In genomic region chr7:55100962-55101327, GRCh38 we compare ENCODE assay signal across 16 cellular contexts.
DNase-seq lines count a peak whose midpoint lies in the region; ATAC-seq and TF ChIP-seq lines count a peak whose summit lies in the region.
"Had no signal": no experiment of that assay in that cellular context is flagged by ENCODE, and none has a peak within 500 bp of the region (broad histone marks: within the 10 kb centered on the region; RNA-seq: fewer than 3 reads in every experiment).

No MANE protein-coding gene starts in this region.

- TF ChIP-seq POLR2A in tibial nerve (IDR thresholded peaks at IDR 0.05): no peak
- no peak for TF ChIP-seq POLR2A in ovary (IDR thresholded peaks at IDR 0.05)

- intact Hi-C loops in ovary (cut with DNase I): no loop called here

- no peak overlapping the region for H3K4me3 Mint-ChIP-seq in endodermal cell
- H3K4me3 Mint-ChIP-seq: activated CD4-positive, alpha-beta memory T cell treated with anti-CD3 and anti-CD28 coated beads, Interleukin-2, amount 10 ng/mL, durations not matched to agents 7 days and 5 days; activated T-helper 1 cell treated with anti-CD3 and anti-CD28 coated beads, Interleukin-12 subunit alpha, Interleukin-12 subunit beta, Interleukin-2, Interleukin-4 antibody, amounts not matched to agents 30 ng/mL and 10 ng/mL and 1 ng/mL, durations not matched to agents 14 hours and 24 hours and 36 hours had no signal

- TF ChIP-seq EP300 in tibial nerve (IDR thresholded peaks at IDR 0.05): no peak
- TF ChIP-seq EP300 in ovary (IDR thresholded peaks at IDR 0.05): no peak

- H3K36me3 ChIP-seq in RWPE2 (ENCODE audit: low read depth) (peaks cover 81% of the 10 kb centered on the region), mucosa of stomach (ENCODE audit: control insufficient read depth, insufficient read depth, low read length) (no peaks in the 10 kb centered on the region), tibial nerve (no peaks in the 10 kb centered on the region), endodermal cell (ENCODE audit: control insufficient read depth, insufficient read depth, low read length) (no peaks in the 10 kb centered on the region), ovary (no peaks in the 10 kb centered on the region)
- H3K36me3 ChIP-seq: neutrophil had no signal

- peaks cover 77% of the 10 kb centered on the region for H3K4me1 ChIP-seq in RWPE2 (ENCODE audit: insufficient read depth, poor library complexity, severe bottlenecking)
- peaks cover 71% of the 10 kb centered on the region for H3K4me1 ChIP-seq in foreskin keratinocyte
- peaks cover 28% of the 10 kb centered on the region for H3K4me1 ChIP-seq in mucosa of stomach (ENCODE audit: control insufficient read depth, insufficient read depth, low read length)
- peaks cover 0 to 70% (median 4%) of the 10 kb centered on the region in 4 donors for H3K4me1 ChIP-seq in tibial nerve
- peaks cover 6% of the 10 kb centered on the region for H3K4me1 ChIP-seq in endodermal cell (ENCODE audit: control insufficient read depth, insufficient read depth, low read length)
- peaks cover 26% of the 10 kb centered on the region for H3K4me1 ChIP-seq in ovary (ENCODE audit: insufficient read depth)

- H3K4me3 ChIP-seq in RWPE2 (ENCODE audit: severe bottlenecking) (no peak overlapping the region), mucosa of stomach (ENCODE audit: low read length) (no peak overlapping the region), tibial nerve (no peak overlapping the region), endodermal cell (ENCODE audit: low read length) (no peak overlapping the region), ovary (no peak overlapping the region)
- H3K4me3 ChIP-seq: lung, SK-N-MC had no signal

- ATAC-seq in RWPE2 (ENCODE audit: low read depth) (0 out of 3 replicates have a peak, but pooled peaks have one; percentile 2), foreskin keratinocyte (peak; percentile 72), HG02588 (IDR thresholded peaks at IDR 0.05; ENCODE audit: unreplicated experiment) (no peak)

- H3K9me3 ChIP-seq in RWPE2 (ENCODE audit: severe bottlenecking): no peaks in the 10 kb centered on the region
- H3K9me3 ChIP-seq in mucosa of stomach (ENCODE audit: control insufficient read depth, low read length): no peaks in the 10 kb centered on the region
- H3K9me3 ChIP-seq in tibial nerve: no peaks in the 10 kb centered on the region
- no peaks in the 10 kb centered on the region for H3K9me3 ChIP-seq in endodermal cell (ENCODE audit: control insufficient read depth, low read length)
- H3K9me3 ChIP-seq in ovary: no peaks in the 10 kb centered on the region
- H3K9me3 ChIP-seq: neutrophil had no signal

- no peak overlapping the region for H3K27ac Mint-ChIP-seq in endodermal cell
- H3K27ac Mint-ChIP-seq: activated CD4-positive, alpha-beta memory T cell treated with anti-CD3 and anti-CD28 coated beads, Interleukin-2, amount 10 ng/mL, durations not matched to agents 7 days and 5 days; activated T-helper 1 cell treated with anti-CD3 and anti-CD28 coated beads, Interleukin-12 subunit alpha, Interleukin-12 subunit beta, Interleukin-2, Interleukin-4 antibody, amounts not matched to agents 30 ng/mL and 10 ng/mL and 1 ng/mL, durations not matched to agents 14 hours and 24 hours and 36 hours had no signal

- H3K27ac ChIP-seq in RWPE2 (ENCODE audit: poor library complexity, severe bottlenecking) (peak overlapping the region; percentile 76), foreskin keratinocyte (peak overlapping the region; percentile 67), tibial nerve (peak overlapping the region; percentile 5 to 83 (median 54)), endodermal cell (ENCODE audit: low read depth, low read length) (no peak overlapping the region), ovary (no peak overlapping the region)
- H3K27ac ChIP-seq: neutrophil, SK-N-MC had no signal

- peaks cover 21% of the 10 kb centered on the region for H3K4me1 Mint-ChIP-seq in endodermal cell
- H3K4me1 Mint-ChIP-seq: activated CD4-positive, alpha-beta memory T cell treated with anti-CD3 and anti-CD28 coated beads, Interleukin-2, amount 10 ng/mL, durations not matched to agents 7 days and 5 days had no signal

- no peaks in the 10 kb centered on the region for H3K36me3 Mint-ChIP-seq in endodermal cell (ENCODE audit: low read depth)

- H3K27me3 ChIP-seq in RWPE2 (ENCODE audit: insufficient read depth, poor library complexity, severe bottlenecking) (no peaks in the 10 kb centered on the region), foreskin keratinocyte (no peaks in the 10 kb centered on the region), mucosa of stomach (ENCODE audit: control insufficient read depth, insufficient read depth, low read length) (no peaks in the 10 kb centered on the region), tibial nerve (peaks cover 0 to 3% of the 10 kb centered on the region in 2 donors), endodermal cell (ENCODE audit: control insufficient read depth, insufficient read depth, low read length, poor library complexity, severe bottlenecking) (no peaks in the 10 kb centered on the region), ovary (no peaks in the 10 kb centered on the region)
- H3K27me3 ChIP-seq: neutrophil had no signal

- WGBS in tibial nerve, 2 donors: 58 to 69% methylated on average over 9 of the region's 9 CpGs
- 92 to 93% methylated on average over 5 to 9 of the region's 9 CpGs for WGBS in endodermal cell (ENCODE audit: insufficient coverage in 1 of 2, insufficient read length in 1 of 2), 2 experiments
- WGBS in ovary, 3 donors: 25 to 30% (median 26%) methylated on average over 9 of the region's 9 CpGs

- peak overlapping the region; percentile 4 for H3K9ac ChIP-seq in mucosa of stomach (ENCODE audit: low read length)
- no peak overlapping the region for H3K9ac ChIP-seq in endodermal cell (ENCODE audit: extremely low read depth, low read length, poor library complexity, severe bottlenecking)

- TF ChIP-seq CTCF in RWPE2 (IDR thresholded peaks at IDR 0.05; ENCODE audit: poor library complexity, severe bottlenecking): no peak
- TF ChIP-seq CTCF in foreskin keratinocyte (conservative IDR thresholded peaks at IDR 0.05): no peak
- TF ChIP-seq CTCF in tibial nerve (IDR thresholded peaks at IDR 0.05): no peak
- TF ChIP-seq CTCF in endodermal cell (conservative IDR thresholded peaks at IDR 0.05): no peak
- no peak for TF ChIP-seq CTCF in ovary (IDR thresholded peaks at IDR 0.05)

- H3K27me3 Mint-ChIP-seq in endodermal cell (ENCODE audit: insufficient read depth): no peaks in the 10 kb centered on the region

- no peaks in the 10 kb centered on the region for H3K9me3 Mint-ChIP-seq in endodermal cell
- H3K9me3 Mint-ChIP-seq: activated CD4-positive, alpha-beta memory T cell treated with anti-CD3 and anti-CD28 coated beads, Interleukin-2, amount 10 ng/mL, durations not matched to agents 7 days and 5 days; activated T-helper 1 cell treated with anti-CD3 and anti-CD28 coated beads, Interleukin-12 subunit alpha, Interleukin-12 subunit beta, Interleukin-2, Interleukin-4 antibody, amounts not matched to agents 30 ng/mL and 10 ng/mL and 1 ng/mL, durations not matched to agents 14 hours and 24 hours and 36 hours had no signal

- DNase-seq in RWPE2 (ENCODE audit: low spot score) (no peak), foreskin keratinocyte (peak in 1 of 2 donors; percentile 66), tibial nerve (ENCODE audit: low spot score in 2 of 2) (no peak), endodermal cell (no peak), ovary (no peak), KG1 (lab: John Stamatoyannopoulos, UW) (no peak)
- DNase-seq: activated CD4-positive, alpha-beta memory T cell treated with anti-CD3 and anti-CD28 coated beads, Interleukin-2, amount 10 ng/mL, durations not matched to agents 7 days and 5 days; cortex of kidney; NCI-H446 treated with DMSO at 0.1 percent for 48 hours; stimulated activated CD4-positive, alpha-beta T cell treated with anti-CD3 and anti-CD28 coated beads, Interleukin-12 subunit alpha, Interleukin-12 subunit beta, amount 100 ng/mL, for 4 hours had no signal

Comparison
In these comparisons a context has a peak if more than half of its experiments do, and no peak if none do; other contexts are left out.
1. H3K27ac ChIP-seq: peak in RWPE2 (single experiment), foreskin keratinocyte (single experiment) and tibial nerve (4 of 4); none in endodermal cell (single experiment) and ovary (0 of 2).